15 cellular contexts compared by ENCODE assay signal in genomic region chr11:73379189-73379880, GRCh38. TPM values are rescaled to one million over a fixed set of nuclear protein-coding genes. Genes with fewer than 3 reads are reported as not detected.
DNase-seq lines count a peak whose midpoint lies in the region; ATAC-seq and TF ChIP-seq lines count a peak whose summit lies in the region.
"Had no signal": no experiment of that assay in that cellular context is flagged by ENCODE, and none has a peak within 500 bp of the region (broad histone marks: within the 10 kb centered on the region; RNA-seq: fewer than 3 reads in every experiment).

No MANE protein-coding gene starts in this region.

- WGBS in suprapubic skin = 81% methylated on average over 10 of the region's 10 CpGs
- no CpG with 5 or more reads among the region's 10 CpGs for WGBS in neuronal stem cell (ENCODE audit: extremely low coverage in 2 of 2, insufficient read length in 2 of 2, insufficient replicate concordance in 1 of 2), 2 donors

- H2BK5ac ChIP-seq in neuronal stem cell (ENCODE audit: low read length) = no peak overlapping the region

- no peak overlapping the region for H2AK5ac ChIP-seq in neuronal stem cell (ENCODE audit: low read depth, low read length)

- DNase-seq in activated CD8-positive, alpha-beta T cell treated with anti-CD3 and anti-CD28 coated beads, Interleukin-2, amount 10 ng/mL, durations not matched to agents 7 days and 5 days = no peak
- no peak for DNase-seq in activated CD8-positive, alpha-beta T cell treated with anti-CD3 and anti-CD28 coated beads for 36 hours
- DNase-seq in colonic mucosa = peak; percentile 34
- peak; percentile 71 to 89 for DNase-seq in gastrocnemius medialis
- no peak for DNase-seq in suprapubic skin (ENCODE audit: low spot score in 2 of 2)
- no peak for DNase-seq in neuronal stem cell (ENCODE audit: low spot score)
- DNase-seq in NCI-H1048 (lab: John Stamatoyannopoulos, UW) = no peak
- DNase-seq: NCI-H1105; NCI-H446 treated with DMSO at 0.1 percent for 48 hours; RPMI8226; stimulated activated CD4-positive, alpha-beta T cell treated with anti-CD3 and anti-CD28 coated beads, Interleukin-2, amount 100 ng/mL, for 24 hours; stimulated activated naive CD8-positive, alpha-beta T cell treated with anti-CD3 and anti-CD28 coated beads, Interleukin-15, amount 100 ng/mL, for 72 hours had no signal

- no peak overlapping the region for H3K27ac ChIP-seq in colonic mucosa
- H3K27ac ChIP-seq in gastrocnemius medialis = peak overlapping the region; percentile 87 to 99 (median 98)
- H3K27ac ChIP-seq in suprapubic skin = no peak overlapping the region
- no peak overlapping the region for H3K27ac ChIP-seq in neuronal stem cell (replicated peaks; ENCODE audit: low read length)
- H3K27ac ChIP-seq: A549, parathyroid adenoma had no signal

- CTCF ChIA-PET in activated CD8-positive, alpha-beta T cell treated with anti-CD3 and anti-CD28 coated beads, Interleukin-2, amount 10 ng/mL, durations not matched to agents 7 days and 5 days (lab: Charles Lee) = interaction anchor here (0.8 to 1.6 kb wide), 3 partner anchors 14 to 28 kb away, joined by 3 to 5 read pairs (median 3); no protein-coding TSS in a partner anchor
- CTCF ChIA-PET in activated CD8-positive, alpha-beta T cell treated with anti-CD3 and anti-CD28 coated beads for 36 hours (lab: Charles Lee) = interaction anchor here (0.7 to 1.8 kb wide), 5 partner anchors 9 to 282 kb away, joined by 3 to 9 read pairs (median 4); no protein-coding TSS in a partner anchor

- peak overlapping the region; percentile 99 for H3K27ac Mint-ChIP-seq in activated CD8-positive, alpha-beta T cell treated with anti-CD3 and anti-CD28 coated beads, Interleukin-2, amount 10 ng/mL, durations not matched to agents 7 days and 5 days
- H3K27ac Mint-ChIP-seq in activated CD8-positive, alpha-beta T cell treated with anti-CD3 and anti-CD28 coated beads for 36 hours = no peak overlapping the region

- H3K36me3 ChIP-seq in colonic mucosa (no peaks in the 10 kb centered on the region), gastrocnemius medialis (no peaks in the 10 kb centered on the region), suprapubic skin (no peaks in the 10 kb centered on the region), neuronal stem cell (replicated peaks in 1 of 2; ENCODE audit: control insufficient read depth in 2 of 2, insufficient read depth in 2 of 2, low read length in 2 of 2) (peaks cover 0 to 1% of the 10 kb centered on the region in 2 donors)

- no peak overlapping the region for H4K91ac ChIP-seq in neuronal stem cell (ENCODE audit: low read depth, low read length, poor library complexity)

- POLR2A ChIA-PET in activated CD8-positive, alpha-beta T cell treated with anti-CD3 and anti-CD28 coated beads, Interleukin-2, amount 10 ng/mL, durations not matched to agents 7 days and 5 days (lab: Charles Lee) = interaction anchor here (1.1 to 1.6 kb wide), 2 partner anchors 14 to 26 kb away, joined by 4 to 5 read pairs; no protein-coding TSS in a partner anchor
- POLR2A ChIA-PET in activated CD8-positive, alpha-beta T cell treated with anti-CD3 and anti-CD28 coated beads for 36 hours (lab: Charles Lee) = interaction anchor here (1.3 kb wide), 1 partner anchor 9 kb away, joined by 3 read pairs; no protein-coding TSS in a partner anchor

- no peak overlapping the region for H3K14ac ChIP-seq in neuronal stem cell (ENCODE audit: low read length)

- in situ Hi-C loops in gastrocnemius medialis (cut with MboI; ENCODE audit: low sequenced_read_pairs in 4 of 4) = no loop called here

- H3K27me3 ChIP-seq in colonic mucosa = no peaks in the 10 kb centered on the region
- no peaks in the 10 kb centered on the region for H3K27me3 ChIP-seq in gastrocnemius medialis
- H3K27me3 ChIP-seq in suprapubic skin = no peaks in the 10 kb centered on the region
- no peaks in the 10 kb centered on the region for H3K27me3 ChIP-seq in neuronal stem cell (ENCODE audit: control insufficient read depth in 3 of 3, insufficient read depth in 3 of 3, low read depth in 1 of 3, low read length in 3 of 3)

- no peak overlapping the region for H2BK15ac ChIP-seq in neuronal stem cell (ENCODE audit: low read length)

- TF ChIP-seq POLR2A in gastrocnemius medialis (IDR thresholded peaks at IDR 0.05) (peak in 1 of 2 donors; percentile 15), suprapubic skin (IDR thresholded peaks at IDR 0.05) (no peak)

- peaks cover 17% of the 10 kb centered on the region for H3K36me3 Mint-ChIP-seq in activated CD8-positive, alpha-beta T cell treated with anti-CD3 and anti-CD28 coated beads, Interleukin-2, amount 10 ng/mL, durations not matched to agents 7 days and 5 days (ENCODE audit: low read depth)
- H3K36me3 Mint-ChIP-seq in activated CD8-positive, alpha-beta T cell treated with anti-CD3 and anti-CD28 coated beads for 36 hours (ENCODE audit: low read depth) = peaks cover 13% of the 10 kb centered on the region

- H3K4me3 Mint-ChIP-seq in activated CD8-positive, alpha-beta T cell treated with anti-CD3 and anti-CD28 coated beads, Interleukin-2, amount 10 ng/mL, durations not matched to agents 7 days and 5 days = no peak overlapping the region
- H3K4me3 Mint-ChIP-seq in activated CD8-positive, alpha-beta T cell treated with anti-CD3 and anti-CD28 coated beads for 36 hours = no peak overlapping the region

- H3K9me3 Mint-ChIP-seq in activated CD8-positive, alpha-beta T cell treated with anti-CD3 and anti-CD28 coated beads, Interleukin-2, amount 10 ng/mL, durations not matched to agents 7 days and 5 days (ENCODE audit: insufficient read depth) = no peaks in the 10 kb centered on the region
- H3K9me3 Mint-ChIP-seq in activated CD8-positive, alpha-beta T cell treated with anti-CD3 and anti-CD28 coated beads for 36 hours = no peaks in the 10 kb centered on the region
- H3K9me3 Mint-ChIP-seq: stimulated activated naive CD8-positive, alpha-beta T cell treated with anti-CD3 and anti-CD28 coated beads, Interleukin-15, amount 100 ng/mL, for 72 hours had no signal

- H3K79me1 ChIP-seq in neuronal stem cell (ENCODE audit: low read depth, low read length) = peaks cover 25% of the 10 kb centered on the region

- peaks cover 83% of the 10 kb centered on the region for H3K4me1 Mint-ChIP-seq in activated CD8-positive, alpha-beta T cell treated with anti-CD3 and anti-CD28 coated beads, Interleukin-2, amount 10 ng/mL, durations not matched to agents 7 days and 5 days (ENCODE audit: low read depth)
- H3K4me1 Mint-ChIP-seq in activated CD8-positive, alpha-beta T cell treated with anti-CD3 and anti-CD28 coated beads for 36 hours (ENCODE audit: low read depth) = peaks cover 63% of the 10 kb centered on the region

- H3K9ac ChIP-seq in colonic mucosa (ENCODE audit: low read depth in 2 of 2, low read length in 2 of 2) (peak overlapping the region; percentile 12 to 15), neuronal stem cell (ENCODE audit: low read depth, low read length, poor library complexity) (no peak overlapping the region)
- H3K9ac ChIP-seq: parathyroid adenoma had no signal

- TF ChIP-seq CTCF in activated CD8-positive, alpha-beta T cell treated with anti-CD3 and anti-CD28 coated beads for 36 hours (IDR thresholded peaks at IDR 0.05) = no peak
- TF ChIP-seq CTCF in colonic mucosa (IDR thresholded peaks at IDR 0.05) (no peak), gastrocnemius medialis (IDR thresholded peaks at IDR 0.05 in 4 of 5, conservative IDR thresholded peaks at IDR 0.05 in 1 of 5) (no peak), suprapubic skin (IDR thresholded peaks at IDR 0.05) (no peak)

- no peak overlapping the region for H2BK120ac ChIP-seq in neuronal stem cell (ENCODE audit: low read depth, low read length)

- H3K4ac ChIP-seq in neuronal stem cell (ENCODE audit: low read length) = no peak overlapping the region

- no peak overlapping the region for H3K18ac ChIP-seq in neuronal stem cell (ENCODE audit: low read length)

- ATAC-seq in activated CD8-positive, alpha-beta T cell treated with anti-CD3 and anti-CD28 coated beads, Interleukin-2, amount 10 ng/mL, durations not matched to agents 7 days and 5 days = no peak
- ATAC-seq in activated CD8-positive, alpha-beta T cell treated with anti-CD3 and anti-CD28 coated beads for 36 hours = no peak
- ATAC-seq in gastrocnemius medialis = peak; percentile 18 to 25
- ATAC-seq: A549; stimulated activated naive CD8-positive, alpha-beta T cell treated with anti-CD3 and anti-CD28 coated beads, Interleukin-15, amount 100 ng/mL, for 72 hours had no signal

- H3K4me1 ChIP-seq in colonic mucosa (no peaks in the 10 kb centered on the region), gastrocnemius medialis (peaks cover 70 to 71% of the 10 kb centered on the region in 2 donors), suprapubic skin (peaks cover 52% of the 10 kb centered on the region), neuronal stem cell (ENCODE audit: control insufficient read depth in 2 of 2, insufficient read depth in 1 of 2, low read depth in 1 of 2, low read length in 2 of 2) (peaks cover 22 to 30% of the 10 kb centered on the region in 2 donors)

- no peak overlapping the region for H3K23ac ChIP-seq in neuronal stem cell (ENCODE audit: low read depth, low read length, poor library complexity)

- H3K9me3 ChIP-seq in colonic mucosa (no peaks in the 10 kb centered on the region), gastrocnemius medialis (no peaks in the 10 kb centered on the region), suprapubic skin (no peaks in the 10 kb centered on the region), neuronal stem cell (replicated peaks in 1 of 2; ENCODE audit: control insufficient read depth in 2 of 2, insufficient read depth in 1 of 2, low read depth in 1 of 2, low read length in 2 of 2) (no peaks in the 10 kb centered on the region)
- H3K9me3 ChIP-seq: A549 had no signal

- H2AFZ ChIP-seq in neuronal stem cell (ENCODE audit: low read length) = no peak overlapping the region
- H2AFZ ChIP-seq: parathyroid adenoma had no signal

- H3K27me3 Mint-ChIP-seq in activated CD8-positive, alpha-beta T cell treated with anti-CD3 and anti-CD28 coated beads, Interleukin-2, amount 10 ng/mL, durations not matched to agents 7 days and 5 days (ENCODE audit: low read depth) = no peaks in the 10 kb centered on the region
- H3K27me3 Mint-ChIP-seq in activated CD8-positive, alpha-beta T cell treated with anti-CD3 and anti-CD28 coated beads for 36 hours = no peaks in the 10 kb centered on the region
- H3K27me3 Mint-ChIP-seq: stimulated activated naive CD8-positive, alpha-beta T cell treated with anti-CD3 and anti-CD28 coated beads, Interleukin-15, amount 100 ng/mL, for 72 hours had no signal

- no peak overlapping the region for H3K4me3 ChIP-seq in colonic mucosa
- H3K4me3 ChIP-seq in gastrocnemius medialis = peak overlapping the region in 2 of 4 donors; percentile 16 to 89
- no peak overlapping the region for H3K4me3 ChIP-seq in suprapubic skin
- peak overlapping the region in 1 of 2 donors; percentile 23 for H3K4me3 ChIP-seq in neuronal stem cell (ENCODE audit: low read length in 2 of 2)
- H3K4me3 ChIP-seq: A549 had no signal

- H2BK12ac ChIP-seq in neuronal stem cell (ENCODE audit: low read length) = no peak overlapping the region

- TF ChIP-seq EP300 in Ishikawa (IDR thresholded peaks at IDR 0.05; ENCODE audit: borderline replicate concordance) (no peak), suprapubic skin (IDR thresholded peaks at IDR 0.05) (no peak)

- TF ChIP-seq RAD21 in Ishikawa (IDR thresholded peaks at IDR 0.05; ENCODE audit: low read depth) = no peak

- H3K4me2 ChIP-seq in neuronal stem cell (ENCODE audit: insufficient read depth, low read length, poor library complexity, severe bottlenecking) = no peak overlapping the region
- H3K4me2 ChIP-seq: A549 had no signal

- no peak overlapping the region for H4K8ac ChIP-seq in neuronal stem cell (ENCODE audit: low read depth, low read length)

- intact Hi-C loops in activated CD8-positive, alpha-beta T cell treated with anti-CD3 and anti-CD28 coated beads for 36 hours (cut with micrococcal nuclease) = no loop called here
- intact Hi-C loops in colonic mucosa (cut with DNase I) = no loop called here
- intact Hi-C loops in gastrocnemius medialis (cut with DNase I; ENCODE audit: low total_unique reads) = loop anchor here (5.0 kb wide), 2 partner anchors 88 to 142 kb away; no protein-coding TSS in a partner anchor

RNA-seq across cellular contexts. Expression of gene RELT, which starts 3.1 kb away (rescaled TPM):
- 10 to 100 TPM; 28.6 to 33.2 TPM for total RNA-seq in activated CD8-positive, alpha-beta T cell treated with anti-CD3 and anti-CD28 coated beads, Interleukin-2, amount 10 ng/mL, durations not matched to agents 7 days and 5 days
- total RNA-seq in activated CD8-positive, alpha-beta T cell treated with anti-CD3 and anti-CD28 coated beads for 36 hours = 10 to 100 TPM; 26.6 to 29.6 TPM
- total RNA-seq in colonic mucosa (1 to 10 TPM; 4.0 to 7.1 TPM), gastrocnemius medialis (10 to 100 TPM; 18.5 to 63.5 (median 36.7) TPM), suprapubic skin (10 to 100 TPM in 1 of 4 donors, 1 to 10 TPM in 3; 1.9 to 11.2 (median 4.2) TPM)
- 6.6 TPM for polyA plus RNA-seq in neuronal stem cell (2013, experiment 1 of 2)
- 6.9 TPM for polyA plus RNA-seq in neuronal stem cell (2013, experiment 2 of 2)

Comparison
In these comparisons a context has a peak if more than half of its experiments do, and no peak if none do; other contexts are left out.
1. ATAC-seq: peak in gastrocnemius medialis (2 of 2); none in activated CD8-positive, alpha-beta T cell treated with anti-CD3 and anti-CD28 coated beads, Interleukin-2, amount 10 ng/mL, durations not matched to agents 7 days and 5 days (single experiment) and activated CD8-positive, alpha-beta T cell treated with anti-CD3 and anti-CD28 coated beads for 36 hours (single experiment).
2. DNase-seq: peak in colonic mucosa (single experiment) and gastrocnemius medialis (2 of 2); none in activated CD8-positive, alpha-beta T cell treated with anti-CD3 and anti-CD28 coated beads, Interleukin-2, amount 10 ng/mL, durations not matched to agents 7 days and 5 days (single experiment), activated CD8-positive, alpha-beta T cell treated with anti-CD3 and anti-CD28 coated beads for 36 hours (single experiment), suprapubic skin (0 of 2), neuronal stem cell (single experiment) and NCI-H1048 (single experiment).
3. H3K27ac ChIP-seq: peak in gastrocnemius medialis (4 of 4); none in colonic mucosa (single experiment), suprapubic skin (single experiment) and neuronal stem cell (single experiment).